ENCODE assay signal across 16 cellular contexts in genomic region chr4:25694466-25694865, GRCh38. TPM values are rescaled to one million over a fixed set of nuclear protein-coding genes. Genes with fewer than 3 reads are reported as not detected.
DNase-seq lines count a peak whose midpoint lies in the region; ATAC-seq and FAIRE-seq lines count a peak whose summit lies in the region.
"Had no signal": no experiment of that assay in that cellular context is flagged by ENCODE, and none has a peak within 500 bp of the region (broad histone marks: within the 10 kb centered on the region; RNA-seq: fewer than 3 reads in every experiment).

No MANE protein-coding gene starts in this region.

- H3K27ac Mint-ChIP-seq in stimulated activated naive CD8-positive, alpha-beta T cell treated with anti-CD3 and anti-CD28 coated beads, Interleukin-15, amount 100 ng/mL, for 72 hours: no peak overlapping the region
- H3K27ac Mint-ChIP-seq: activated CD8-positive, alpha-beta T cell treated with anti-CD3 and anti-CD28 coated beads for 36 hours had no signal

- peaks cover 5 to 12% of the 10 kb centered on the region in 2 donors for H3K9me3 Mint-ChIP-seq in stimulated activated naive CD8-positive, alpha-beta T cell treated with anti-CD3 and anti-CD28 coated beads, Interleukin-15, amount 100 ng/mL, for 72 hours

- H3K27ac ChIP-seq in BLaER1: no peak overlapping the region
- H3K27ac ChIP-seq: VCaP had no signal

- H3K4me3 ChIP-seq in BLaER1: no peak overlapping the region
- H3K4me3 ChIP-seq: HAP-1 had no signal

- H4K20me1 ChIP-seq in BLaER1: no peaks in the 10 kb centered on the region

- H3K4me2 ChIP-seq in BLaER1: peak overlapping the region; percentile 17; the same call in 1 of the 2 replicates

- no peak for FAIRE-seq in frontal cortex (lab: Jason Lieb, UNC)

- peaks cover 7% of the 10 kb centered on the region for H3K4me1 ChIP-seq in BLaER1
- H3K4me1 ChIP-seq: HAP-1 had no signal

- H3K9me3 ChIP-seq in BLaER1: peaks cover 23% of the 10 kb centered on the region
- H3K9me3 ChIP-seq: HAP-1 had no signal

- H3K36me3 ChIP-seq in BLaER1: no peaks in the 10 kb centered on the region
- H3K36me3 ChIP-seq: HAP-1 had no signal

- no peak overlapping the region for H3K9ac ChIP-seq in BLaER1

- H3K4me1 Mint-ChIP-seq in stimulated activated naive CD8-positive, alpha-beta T cell treated with anti-CD3 and anti-CD28 coated beads, Interleukin-15, amount 100 ng/mL, for 72 hours: no peaks in the 10 kb centered on the region

- no peak overlapping the region for H3K4me3 Mint-ChIP-seq in stimulated activated naive CD8-positive, alpha-beta T cell treated with anti-CD3 and anti-CD28 coated beads, Interleukin-15, amount 100 ng/mL, for 72 hours
- H3K4me3 Mint-ChIP-seq: activated CD8-positive, alpha-beta T cell treated with anti-CD3 and anti-CD28 coated beads for 36 hours had no signal

- ATAC-seq in left lobe of liver: peak; percentile 33
- ATAC-seq in GM19035 (IDR thresholded peaks at IDR 0.05; ENCODE audit: unreplicated experiment): no peak
- no peak for ATAC-seq in stimulated activated naive CD8-positive, alpha-beta T cell treated with anti-CD3 and anti-CD28 coated beads, Interleukin-15, amount 100 ng/mL, for 72 hours
- ATAC-seq: activated CD8-positive, alpha-beta T cell treated with anti-CD3 and anti-CD28 coated beads for 36 hours had no signal

- peak; percentile 30 for DNase-seq in HT1080 (ENCODE audit: low read depth)
- peak; percentile 97 for DNase-seq in amniotic epithelial cell (ENCODE audit: low read depth)
- no peak for DNase-seq in left lobe of liver (ENCODE audit: low spot score)
- DNase-seq in stimulated activated CD4-positive, alpha-beta T cell treated with anti-CD3 and anti-CD28 coated beads, Interleukin-4, amount 100 ng/mL, for 4 hours: no peak
- no peak for DNase-seq in stimulated activated naive CD8-positive, alpha-beta T cell treated with anti-CD3 and anti-CD28 coated beads, Interleukin-15, amount 100 ng/mL, for 72 hours
- DNase-seq in frontal cortex (ENCODE audit: low spot score in 2 of 2): no peak
- DNase-seq: activated CD8-positive, alpha-beta T cell treated with anti-CD3 and anti-CD28 coated beads for 36 hours; cerebellar nuclear complex; NCI-H1092 treated with DMSO at 0.1 percent for 48 hours; NCI-H2107; NCI-H69 had no signal

- no peaks in the 10 kb centered on the region for H3K27me3 ChIP-seq in BLaER1

- H3K27me3 Mint-ChIP-seq in stimulated activated naive CD8-positive, alpha-beta T cell treated with anti-CD3 and anti-CD28 coated beads, Interleukin-15, amount 100 ng/mL, for 72 hours: no peaks in the 10 kb centered on the region
- H3K27me3 Mint-ChIP-seq: activated CD8-positive, alpha-beta T cell treated with anti-CD3 and anti-CD28 coated beads for 36 hours had no signal

RNA-seq across cellular contexts. Expression of gene SLC34A2, which starts 38.8 kb away (rescaled TPM):
- not detected in 2 replicates for total RNA-seq in HT1080 (2014; rRNA removed; shearing (Covaris generic))
- polyA plus RNA-seq in HT1080 (2015; cell fraction: cytosol; rRNA removed): not detected in 2 replicates
- not detected in 2 replicates for polyA plus RNA-seq in HT1080 (2015; cell fraction: nucleus; rRNA removed)
- total RNA-seq in left lobe of liver (2.6 TPM), frontal cortex (under 0.01 TPM)
- total RNA-seq: activated CD8-positive, alpha-beta T cell treated with anti-CD3 and anti-CD28 coated beads for 36 hours; mesenteric fat pad had no signal

Comparison
In these comparisons a context has a peak if more than half of its experiments do, and no peak if none do; other contexts are left out.
1. DNase-seq: peak in HT1080 (single experiment) and amniotic epithelial cell (single experiment); none in left lobe of liver (single experiment), stimulated activated CD4-positive, alpha-beta T cell treated with anti-CD3 and anti-CD28 coated beads, Interleukin-4, amount 100 ng/mL, for 4 hours (0 of 2), stimulated activated naive CD8-positive, alpha-beta T cell treated with anti-CD3 and anti-CD28 coated beads, Interleukin-15, amount 100 ng/mL, for 72 hours (0 of 2) and frontal cortex (0 of 2).